In the genomic region with DNA sequence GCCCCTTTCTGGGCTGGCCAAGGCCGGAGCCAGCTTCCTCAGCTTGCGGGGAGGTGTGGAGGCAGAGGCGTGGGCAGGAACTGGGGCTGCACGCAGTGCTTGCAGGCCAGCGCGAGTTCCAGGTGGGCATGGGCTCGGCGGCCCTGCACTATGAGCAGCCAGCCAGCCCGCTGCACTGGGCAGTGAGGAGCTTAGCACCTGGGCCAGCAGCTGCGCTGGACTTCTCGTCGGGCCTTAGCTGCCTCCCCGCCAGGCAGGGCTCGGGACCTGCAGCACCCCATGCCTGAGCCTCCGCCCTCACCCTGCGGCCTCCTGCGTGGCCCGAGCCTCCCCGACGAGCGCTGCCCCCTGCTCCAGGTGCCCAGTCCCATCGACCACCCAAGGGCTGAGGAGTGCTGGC, we compare ENCODE assay signal across 18 cellular contexts. TPM values are rescaled to one million over a fixed set of nuclear protein-coding genes. Genes with fewer than 3 reads are reported as not detected.
DNase-seq lines count a peak whose midpoint lies in the region; TF ChIP-seq lines count a peak whose summit lies in the region.
"Had no signal": no experiment of that assay in that cellular context is flagged by ENCODE, and none has a peak within 500 bp of the region (broad histone marks: within the 10 kb centered on the region; RNA-seq: fewer than 3 reads in every experiment).

No MANE protein-coding gene starts in this region.

- no peak overlapping the region for H2BK120ac ChIP-seq in neuronal stem cell (ENCODE audit: low read depth, low read length)

- H3K4ac ChIP-seq in neuronal stem cell (ENCODE audit: low read length) = no peak overlapping the region

- H4K91ac ChIP-seq in neuronal stem cell (ENCODE audit: low read depth, low read length, poor library complexity) = no peak overlapping the region

- no peak overlapping the region for H3K4me2 ChIP-seq in neuronal stem cell (ENCODE audit: insufficient read depth, low read length, poor library complexity, severe bottlenecking)
- H3K4me2 ChIP-seq: BLaER1 had no signal

- no peak overlapping the region for H2AK5ac ChIP-seq in neuronal stem cell (ENCODE audit: low read depth, low read length)

- no peaks in the 10 kb centered on the region for H3K36me3 Mint-ChIP-seq in chondrocyte (ENCODE audit: low read depth)
- H3K36me3 Mint-ChIP-seq: CD8-positive, alpha-beta T cell had no signal

- WGBS in neuronal stem cell (ENCODE audit: extremely low coverage in 2 of 2, insufficient read length in 2 of 2, insufficient replicate concordance in 1 of 2), 2 donors = no CpG with 5 or more reads among the region's 22 CpGs

- CTCF ChIA-PET in HEK293 (lab: Yijun Ruan, JAX) = no interaction called here

- peaks cover 3% of the 10 kb centered on the region for H3K9me3 Mint-ChIP-seq in chondrocyte (ENCODE audit: low read depth)
- H3K9me3 Mint-ChIP-seq: CD8-positive, alpha-beta T cell had no signal

- H2AFZ ChIP-seq in neuronal stem cell (ENCODE audit: low read length) = no peak overlapping the region
- H2AFZ ChIP-seq: GM23248 had no signal

- no peak overlapping the region for H3K9ac ChIP-seq in neuronal stem cell (ENCODE audit: low read depth, low read length, poor library complexity)
- H3K9ac ChIP-seq: BLaER1, GM23248 had no signal

- H2BK5ac ChIP-seq in neuronal stem cell (ENCODE audit: low read length) = no peak overlapping the region

- peak; percentile 92 for DNase-seq in chondrocyte (ENCODE audit: low spot score)
- DNase-seq in neuronal stem cell (ENCODE audit: low spot score) = no peak
- DNase-seq in activated naive CD4-positive, alpha-beta T cell treated with Interleukin-2 at 50 U/mL for 16 hours = no peak
- no peak for DNase-seq in GM19240 (ENCODE audit: insufficient read length, low spot score)
- DNase-seq in dorsolateral prefrontal cortex = no peak
- DNase-seq: Caco-2; CD4-positive, CD25-positive, alpha-beta regulatory T cell; CD8-positive, alpha-beta T cell; DMS153; DND-41; GM23248; H9; HFFc6 had no signal

- H3K9me3 ChIP-seq in HEK293 (ENCODE audit: control insufficient read depth, insufficient read depth, low read depth, low read length) (no peaks in the 10 kb centered on the region), neuronal stem cell (replicated peaks in 1 of 2; ENCODE audit: control insufficient read depth in 2 of 2, insufficient read depth in 1 of 2, low read depth in 1 of 2, low read length in 2 of 2) (peaks cover 0 to 7% of the 10 kb centered on the region in 2 donors)
- H3K9me3 ChIP-seq: Caco-2 had no signal

- H4K8ac ChIP-seq in neuronal stem cell (ENCODE audit: low read depth, low read length) = no peak overlapping the region

- H3K4me3 ChIP-seq in HEK293 (ENCODE audit: low read depth, low read length) (no peak overlapping the region), neuronal stem cell (ENCODE audit: low read length in 2 of 2) (no peak overlapping the region), dorsolateral prefrontal cortex (no peak overlapping the region)
- H3K4me3 ChIP-seq: BLaER1, GM23248 had no signal

- no peaks in the 10 kb centered on the region for H3K4me1 ChIP-seq in HEK293 (ENCODE audit: control insufficient read depth, insufficient read depth, low read length)
- no peaks in the 10 kb centered on the region for H3K4me1 ChIP-seq in neuronal stem cell (ENCODE audit: control insufficient read depth in 2 of 2, insufficient read depth in 1 of 2, low read depth in 1 of 2, low read length in 2 of 2)
- H3K4me1 ChIP-seq: BLaER1, Caco-2 had no signal

- POLR2A ChIA-PET in HEK293 (lab: Yijun Ruan, JAX) = no interaction called here

- no peak overlapping the region for H2BK12ac ChIP-seq in neuronal stem cell (ENCODE audit: low read length)

- TF ChIP-seq CTCF in HEK293 (tag by site-specific recombination; IDR thresholded peaks at IDR 0.05) (no peak), chondrocyte (IDR thresholded peaks at IDR 0.05) (no peak), dorsolateral prefrontal cortex (IDR thresholded peaks at IDR 0.05 in 54 of 56, conservative IDR thresholded peaks at IDR 0.05 in 2 of 56; ENCODE audit: low read depth in 1 of 56, partially characterized antibody in 56 of 56) (no peak)

- intact Hi-C loops in dorsolateral prefrontal cortex (cut with DNase I) = no loop called here

- no peak overlapping the region for H3K27ac Mint-ChIP-seq in chondrocyte (ENCODE audit: unreplicated experiment)
- H3K27ac Mint-ChIP-seq: B cell; CD4-positive, CD25-positive, alpha-beta regulatory T cell; CD8-positive, alpha-beta T cell; H9; HFFc6 had no signal

- no peaks in the 10 kb centered on the region for H3K27me3 Mint-ChIP-seq in chondrocyte (ENCODE audit: low read depth)
- H3K27me3 Mint-ChIP-seq: B cell; CD4-positive, CD25-positive, alpha-beta regulatory T cell had no signal

- H3K18ac ChIP-seq in neuronal stem cell (ENCODE audit: low read length) = peak overlapping the region; percentile 28

- peaks cover 4% of the 10 kb centered on the region for H3K79me1 ChIP-seq in neuronal stem cell (ENCODE audit: low read depth, low read length)

- no peaks in the 10 kb centered on the region for H3K4me1 Mint-ChIP-seq in chondrocyte (ENCODE audit: low read depth)
- H3K4me1 Mint-ChIP-seq: B cell; CD4-positive, CD25-positive, alpha-beta regulatory T cell had no signal

- H3K36me3 ChIP-seq in HEK293 (ENCODE audit: control insufficient read depth in 2 of 2, insufficient read depth in 1 of 2, low read length in 2 of 2) = no peaks in the 10 kb centered on the region
- peaks cover 0 to 87% of the 10 kb centered on the region in 2 donors for H3K36me3 ChIP-seq in neuronal stem cell (replicated peaks in 1 of 2; ENCODE audit: control insufficient read depth in 2 of 2, insufficient read depth in 2 of 2, low read length in 2 of 2)
- H3K36me3 ChIP-seq: BLaER1 had no signal

- no peak overlapping the region for H3K4me3 Mint-ChIP-seq in chondrocyte (ENCODE audit: unreplicated experiment)
- H3K4me3 Mint-ChIP-seq: B cell; CD4-positive, CD25-positive, alpha-beta regulatory T cell; CD8-positive, alpha-beta T cell; H9; HFFc6 had no signal

- no peak overlapping the region for H2BK15ac ChIP-seq in neuronal stem cell (ENCODE audit: low read length)

- H3K27ac ChIP-seq in HEK293 (ENCODE audit: extremely low read depth, low read depth, low read length) (no peak overlapping the region), neuronal stem cell (replicated peaks; ENCODE audit: low read length) (no peak overlapping the region), dorsolateral prefrontal cortex (peak overlapping the region in 1 of 59 donors; percentile 39)
- H3K27ac ChIP-seq: 22Rv1, BLaER1, C4-2B, GM23248 had no signal

- H3K27me3 ChIP-seq in neuronal stem cell (ENCODE audit: control insufficient read depth in 3 of 3, insufficient read depth in 3 of 3, low read depth in 1 of 3, low read length in 3 of 3) (no peaks in the 10 kb centered on the region), dorsolateral prefrontal cortex (no peaks in the 10 kb centered on the region)
- H3K27me3 ChIP-seq: BLaER1 had no signal

- peak overlapping the region; percentile 65 for H3K23ac ChIP-seq in neuronal stem cell (ENCODE audit: low read depth, low read length, poor library complexity)

- peak overlapping the region; percentile 38 for H3K14ac ChIP-seq in neuronal stem cell (ENCODE audit: low read length)

TF ChIP-seq in HEK293, 187 proteins besides CTCF, POLR2A, EP300 and RAD21:
- TF ChIP-seq ZNF10 (tag by site-specific recombination; IDR thresholded peaks at IDR 0.05) = no peak
- TF ChIP-seq ZNF558 (tag by site-specific recombination; IDR thresholded peaks at IDR 0.05) = no peak
- no peak for TF ChIP-seq ZNF391 (tag by site-specific recombination; IDR thresholded peaks at IDR 0.05; ENCODE audit: borderline replicate concordance, low read depth)
- TF ChIP-seq ZNF274 (IDR thresholded peaks at IDR 0.05; ENCODE audit: low read length) = no peak
- TF ChIP-seq ZNF274 (tag by site-specific recombination; IDR thresholded peaks at IDR 0.05; ENCODE audit: borderline replicate concordance) = no peak
- TF ChIP-seq ZNF324 (tag by site-specific recombination; IDR thresholded peaks at IDR 0.05) = no peak
- TF ChIP-seq, protein P1, sequence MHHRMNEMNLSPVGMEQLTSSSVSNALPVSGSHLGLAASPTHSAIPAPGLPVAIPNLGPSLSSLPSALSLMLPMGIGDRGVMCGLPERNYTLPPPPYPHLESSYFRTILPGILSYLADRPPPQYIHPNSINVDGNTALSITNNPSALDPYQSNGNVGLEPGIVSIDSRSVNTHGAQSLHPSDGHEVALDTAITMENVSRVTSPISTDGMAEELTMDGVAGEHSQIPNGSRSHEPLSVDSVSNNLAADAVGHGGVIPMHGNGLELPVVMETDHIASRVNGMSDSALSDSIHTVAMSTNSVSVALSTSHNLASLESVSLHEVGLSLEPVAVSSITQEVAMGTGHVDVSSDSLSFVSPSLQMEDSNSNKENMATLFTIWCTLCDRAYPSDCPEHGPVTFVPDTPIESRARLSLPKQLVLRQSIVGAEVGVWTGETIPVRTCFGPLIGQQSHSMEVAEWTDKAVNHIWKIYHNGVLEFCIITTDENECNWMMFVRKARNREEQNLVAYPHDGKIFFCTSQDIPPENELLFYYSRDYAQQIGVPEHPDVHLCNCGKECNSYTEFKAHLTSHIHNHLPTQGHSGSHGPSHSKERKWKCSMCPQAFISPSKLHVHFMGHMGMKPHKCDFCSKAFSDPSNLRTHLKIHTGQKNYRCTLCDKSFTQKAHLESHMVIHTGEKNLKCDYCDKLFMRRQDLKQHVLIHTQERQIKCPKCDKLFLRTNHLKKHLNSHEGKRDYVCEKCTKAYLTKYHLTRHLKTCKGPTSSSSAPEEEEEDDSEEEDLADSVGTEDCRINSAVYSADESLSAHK (tag by site-specific recombination; IDR thresholded peaks at IDR 0.05) = no peak
- peak; percentile 35; the same call in 1 of the 2 replicates for TF ChIP-seq ZNF202 (tag by site-specific recombination; IDR thresholded peaks at IDR 0.05; ENCODE audit: borderline replicate concordance)

RNA-seq across cellular contexts. Expression of a gene that starts 42.0 kb away (rescaled TPM):
- total RNA-seq in chondrocyte (1.4 to 8.9 TPM (median 1.9 TPM) in 3 replicates), dorsolateral prefrontal cortex (100 to 1,000 TPM in 6 of 120 experiments, 10 to 100 TPM in 114; 20.2 to 179 (median 47.3) TPM)
- 15.7 TPM for polyA plus RNA-seq in neuronal stem cell (2013, experiment 1 of 2)
- polyA plus RNA-seq in neuronal stem cell (2013, experiment 2 of 2) = 15.6 TPM
